18 cellular contexts compared by ENCODE assay signal in the genomic region with DNA sequence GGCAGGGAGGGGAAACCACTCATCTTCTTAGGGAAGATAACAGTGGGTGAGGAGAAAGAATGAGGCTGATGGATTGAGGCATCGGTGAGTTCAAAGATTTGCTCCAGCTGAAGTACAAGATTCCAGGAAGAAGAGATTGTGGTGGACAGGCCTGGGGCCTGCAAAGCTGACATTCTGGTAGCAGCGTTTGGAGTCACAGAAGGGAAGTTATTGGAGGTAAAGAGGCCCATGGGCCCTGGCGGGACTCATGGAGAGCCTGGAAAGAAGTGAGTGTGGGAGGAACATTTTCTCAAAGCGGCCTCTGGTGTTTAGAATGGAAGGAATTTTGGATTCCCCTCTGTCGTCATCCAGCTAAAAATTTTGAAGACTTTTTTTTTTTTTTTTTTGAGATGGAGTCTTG.
A peak's percentile ranks its signal among the peaks of the same experiment; 100 is the strongest.
DNase-seq lines count a peak whose midpoint lies in the region; ATAC-seq and TF ChIP-seq lines count a peak whose summit lies in the region.
"Had no signal": no experiment of that assay in that cellular context is flagged by ENCODE, and none has a peak within 500 bp of the region (broad histone marks: within the 10 kb centered on the region; RNA-seq: fewer than 3 reads in every experiment).

No MANE protein-coding gene starts in this region.

- no peaks in the 10 kb centered on the region for H3K36me3 ChIP-seq in mesodermal cell (ENCODE audit: control insufficient read depth, insufficient read depth, low read length)
- H3K36me3 ChIP-seq: vagina, WERI-Rb-1 had no signal

- no peak for TF ChIP-seq CTCF in type B pancreatic cell (conservative IDR thresholded peaks at IDR 0.05)

- H3K27ac ChIP-seq in mesodermal cell (ENCODE audit: low read depth, low read length, severe bottlenecking), result peak overlapping the region; percentile 30
- H3K27ac ChIP-seq: vagina, WERI-Rb-1 had no signal

- peaks cover 20% of the 10 kb centered on the region for H3K4me1 ChIP-seq in mesodermal cell (ENCODE audit: control insufficient read depth, insufficient read depth, low read length, poor library complexity, severe bottlenecking)
- H3K4me1 ChIP-seq: vagina had no signal

- no peak overlapping the region for H3K4me3 ChIP-seq in mesodermal cell (ENCODE audit: extremely low read depth, insufficient read depth, low read length, poor library complexity, severe bottlenecking)
- H3K4me3 ChIP-seq: vagina had no signal

- CTCF ChIA-PET in activated CD4-positive, alpha-beta memory T cell treated with anti-CD3 and anti-CD28 coated beads, Interleukin-2, amount 10 ng/mL, durations not matched to agents 7 days and 5 days (lab: Charles Lee), result interaction anchor here (1.0 kb wide), 1 partner anchor 162 kb away, joined by 3 read pairs; no protein-coding TSS in a partner anchor

- peak overlapping the region; percentile 63 for H3K27ac Mint-ChIP-seq in activated naive CD4-positive, alpha-beta T cell treated with anti-CD3 and anti-CD28 coated beads, Interleukin-2, amount 50 U/mL, for 24 hours
- H3K27ac Mint-ChIP-seq in activated CD4-positive, alpha-beta memory T cell treated with anti-CD3 and anti-CD28 coated beads, Interleukin-2, amount 10 ng/mL, durations not matched to agents 7 days and 5 days, result peak overlapping the region; percentile 77
- peak overlapping the region; percentile 48 for H3K27ac Mint-ChIP-seq in type B pancreatic cell

- POLR2A ChIA-PET in activated CD4-positive, alpha-beta memory T cell treated with anti-CD3 and anti-CD28 coated beads, Interleukin-2, amount 10 ng/mL, durations not matched to agents 7 days and 5 days (lab: Charles Lee), result interaction anchor here (0.6 to 8.6 kb wide), 10 partner anchors 10 to 410 kb away, joined by 3 to 146 read pairs (median 5); partner anchors contain the start of gene KLF6

- H3K9me3 ChIP-seq in mesodermal cell (ENCODE audit: control insufficient read depth, low read length), result no peaks in the 10 kb centered on the region
- H3K9me3 ChIP-seq: vagina had no signal

- no peak overlapping the region for H3K4me3 Mint-ChIP-seq in activated naive CD4-positive, alpha-beta T cell treated with anti-CD3 and anti-CD28 coated beads, Interleukin-2, amount 50 U/mL, for 24 hours
- no peak overlapping the region for H3K4me3 Mint-ChIP-seq in activated CD4-positive, alpha-beta memory T cell treated with anti-CD3 and anti-CD28 coated beads, Interleukin-2, amount 10 ng/mL, durations not matched to agents 7 days and 5 days
- no peak overlapping the region for H3K4me3 Mint-ChIP-seq in type B pancreatic cell

- 96 to 100% methylated on average over 4 of the region's 5 CpGs for WGBS in mesodermal cell (ENCODE audit: insufficient coverage in 2 of 2), 2 experiments

- H3K27me3 Mint-ChIP-seq in activated naive CD4-positive, alpha-beta T cell treated with anti-CD3 and anti-CD28 coated beads, Interleukin-2, amount 50 U/mL, for 24 hours, result no peaks in the 10 kb centered on the region
- H3K27me3 Mint-ChIP-seq in activated CD4-positive, alpha-beta memory T cell treated with anti-CD3 and anti-CD28 coated beads, Interleukin-2, amount 10 ng/mL, durations not matched to agents 7 days and 5 days, result no peaks in the 10 kb centered on the region
- no peaks in the 10 kb centered on the region for H3K27me3 Mint-ChIP-seq in type B pancreatic cell

- ATAC-seq in HG03045 (IDR thresholded peaks at IDR 0.05; ENCODE audit: unreplicated experiment), result no peak
- ATAC-seq in HG03442 (IDR thresholded peaks at IDR 0.05; ENCODE audit: unreplicated experiment), result no peak

- no peaks in the 10 kb centered on the region for H3K36me3 Mint-ChIP-seq in activated naive CD4-positive, alpha-beta T cell treated with anti-CD3 and anti-CD28 coated beads, Interleukin-2, amount 50 U/mL, for 24 hours
- H3K36me3 Mint-ChIP-seq in activated CD4-positive, alpha-beta memory T cell treated with anti-CD3 and anti-CD28 coated beads, Interleukin-2, amount 10 ng/mL, durations not matched to agents 7 days and 5 days (ENCODE audit: low read depth), result peaks cover 22% of the 10 kb centered on the region
- no peaks in the 10 kb centered on the region for H3K36me3 Mint-ChIP-seq in type B pancreatic cell

- no peaks in the 10 kb centered on the region for H3K9me3 Mint-ChIP-seq in activated naive CD4-positive, alpha-beta T cell treated with anti-CD3 and anti-CD28 coated beads, Interleukin-2, amount 50 U/mL, for 24 hours
- peaks cover 4% of the 10 kb centered on the region for H3K9me3 Mint-ChIP-seq in activated CD4-positive, alpha-beta memory T cell treated with anti-CD3 and anti-CD28 coated beads, Interleukin-2, amount 10 ng/mL, durations not matched to agents 7 days and 5 days
- H3K9me3 Mint-ChIP-seq in type B pancreatic cell, result peaks cover 4% of the 10 kb centered on the region

- DNase-seq in activated naive CD4-positive, alpha-beta T cell treated with Interleukin-2 at 50 U/mL for 16 hours, result no peak
- no peak for DNase-seq in activated CD4-positive, alpha-beta memory T cell treated with anti-CD3 and anti-CD28 coated beads, Interleukin-2, amount 10 ng/mL, durations not matched to agents 7 days and 5 days
- no peak for DNase-seq in type B pancreatic cell (ENCODE audit: extremely low spot score, unreplicated experiment)
- DNase-seq in HK-2 (ENCODE audit: unreplicated experiment), result no peak
- DNase-seq: amygdala, COR-L47, foreskin fibroblast, hypothalamus, NCI-H1105 treated with DMSO at 0.1 percent for 48 hours, NCI-H748 treated with DMSO at 0.1 percent for 48 hours, RPMI8226, SW 1271, WERI-Rb-1 had no signal

- peaks cover 58% of the 10 kb centered on the region for H3K4me1 Mint-ChIP-seq in activated naive CD4-positive, alpha-beta T cell treated with anti-CD3 and anti-CD28 coated beads, Interleukin-2, amount 50 U/mL, for 24 hours
- peaks cover 79% of the 10 kb centered on the region for H3K4me1 Mint-ChIP-seq in activated CD4-positive, alpha-beta memory T cell treated with anti-CD3 and anti-CD28 coated beads, Interleukin-2, amount 10 ng/mL, durations not matched to agents 7 days and 5 days
- peaks cover 20% of the 10 kb centered on the region for H3K4me1 Mint-ChIP-seq in type B pancreatic cell (ENCODE audit: unreplicated experiment)
